In the genomic region with DNA sequence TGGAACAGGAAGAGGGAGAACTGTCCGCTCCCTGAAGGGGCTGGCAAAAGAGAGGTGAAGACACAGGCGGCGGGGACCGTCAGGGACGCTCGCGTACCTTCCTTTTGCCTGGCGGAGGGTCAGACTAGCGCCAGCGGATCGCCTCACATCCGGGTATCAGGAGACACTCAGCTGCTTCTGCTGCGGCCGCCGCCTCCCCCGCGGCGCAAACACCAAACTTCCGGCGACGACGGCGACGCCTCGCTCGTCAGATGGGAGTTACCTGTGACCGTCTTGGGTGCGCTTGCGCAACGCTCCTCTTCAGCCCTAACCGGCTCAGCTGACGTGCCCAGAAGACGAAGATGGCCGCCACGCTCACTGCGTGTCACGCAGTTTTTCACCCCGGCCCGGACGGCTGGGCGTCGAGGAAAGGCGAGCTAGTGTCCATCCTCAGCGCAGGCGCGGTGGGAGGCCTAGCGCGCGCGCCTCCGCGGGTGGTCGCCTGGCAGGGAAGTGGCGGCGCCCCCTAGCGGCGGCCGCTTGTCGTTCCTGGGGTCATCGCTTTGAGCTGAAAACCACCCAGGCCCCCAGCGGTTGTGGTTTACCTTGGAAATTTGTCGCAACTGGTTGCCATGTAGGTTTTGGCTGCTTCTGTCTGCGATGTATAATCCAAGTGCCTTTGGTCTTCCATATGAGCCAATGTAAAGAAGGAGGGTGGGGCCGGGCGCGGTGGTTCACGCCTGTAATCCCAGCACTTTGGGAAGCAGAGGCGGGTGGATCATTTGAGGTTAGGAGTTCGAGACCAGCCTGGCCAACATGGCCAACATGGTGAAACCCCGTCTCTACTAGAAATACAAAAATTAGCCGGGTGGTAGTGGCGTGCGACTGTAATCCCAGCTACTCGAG, we compare ENCODE assay signal across 8 cellular contexts. TPM values are rescaled to one million over a fixed set of nuclear protein-coding genes. Genes with fewer than 3 reads are reported as not detected.
A peak's percentile ranks its signal among the peaks of the same experiment; 100 is the strongest.
DNase-seq lines count a peak whose midpoint lies in the region; ATAC-seq and TF ChIP-seq lines count a peak whose summit lies in the region.

A gene with protein sequence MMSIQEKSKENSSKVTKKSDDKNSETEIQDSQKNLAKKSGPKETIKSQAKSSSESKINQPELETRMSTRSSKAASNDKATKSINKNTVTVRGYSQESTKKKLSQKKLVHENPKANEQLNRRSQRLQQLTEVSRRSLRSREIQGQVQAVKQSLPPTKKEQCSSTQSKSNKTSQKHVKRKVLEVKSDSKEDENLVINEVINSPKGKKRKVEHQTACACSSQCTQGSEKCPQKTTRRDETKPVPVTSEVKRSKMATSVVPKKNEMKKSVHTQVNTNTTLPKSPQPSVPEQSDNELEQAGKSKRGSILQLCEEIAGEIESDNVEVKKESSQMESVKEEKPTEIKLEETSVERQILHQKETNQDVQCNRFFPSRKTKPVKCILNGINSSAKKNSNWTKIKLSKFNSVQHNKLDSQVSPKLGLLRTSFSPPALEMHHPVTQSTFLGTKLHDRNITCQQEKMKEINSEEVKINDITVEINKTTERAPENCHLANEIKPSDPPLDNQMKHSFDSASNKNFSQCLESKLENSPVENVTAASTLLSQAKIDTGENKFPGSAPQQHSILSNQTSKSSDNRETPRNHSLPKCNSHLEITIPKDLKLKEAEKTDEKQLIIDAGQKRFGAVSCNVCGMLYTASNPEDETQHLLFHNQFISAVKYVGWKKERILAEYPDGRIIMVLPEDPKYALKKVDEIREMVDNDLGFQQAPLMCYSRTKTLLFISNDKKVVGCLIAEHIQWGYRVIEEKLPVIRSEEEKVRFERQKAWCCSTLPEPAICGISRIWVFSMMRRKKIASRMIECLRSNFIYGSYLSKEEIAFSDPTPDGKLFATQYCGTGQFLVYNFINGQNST (minus strand): TSS at position 179 of the 885 bp plus-strand sequence. CDS start 25,861 bp downstream, outside the sequence.

- peak within 1 kb of the TSS; percentile 94 for H3K27ac Mint-ChIP-seq in activated CD8-positive, alpha-beta memory T cell treated with anti-CD3 and anti-CD28 coated beads, Interleukin-2, amount 10 ng/mL, durations not matched to agents 7 days and 5 days
- H3K27ac Mint-ChIP-seq in endodermal cell = peak within 1 kb of the TSS; percentile 99

- H3K9ac ChIP-seq in endodermal cell (ENCODE audit: extremely low read depth, low read length, poor library complexity, severe bottlenecking) = peak within 1 kb of the TSS; percentile 79

- H3K27me3 Mint-ChIP-seq in activated CD8-positive, alpha-beta memory T cell treated with anti-CD3 and anti-CD28 coated beads, Interleukin-2, amount 10 ng/mL, durations not matched to agents 7 days and 5 days = no peaks in the 10 kb centered on the region
- H3K27me3 Mint-ChIP-seq in endodermal cell (ENCODE audit: insufficient read depth) = no peaks in the 10 kb centered on the region

- DNase-seq in D341Med (ENCODE audit: low spot score) (peak; percentile 97), HUDEP-2 (lab: John Stamatoyannopoulos, UW; ENCODE audit: unreplicated experiment in 76 of 76) (peak; percentile 52 to 99 (median 94)), NOMO-1 treated with dmso at 0.1 percent for 144 hours (lab: John Stamatoyannopoulos, UW; ENCODE audit: unreplicated experiment) (peak; percentile 98), endodermal cell (peak; percentile 98), mesenteric fat pad (ENCODE audit: low spot score) (peak; percentile 98)
- peak; percentile 98 for DNase-seq in activated CD8-positive, alpha-beta memory T cell treated with anti-CD3 and anti-CD28 coated beads, Interleukin-2, amount 10 ng/mL, durations not matched to agents 7 days and 5 days
- DNase-seq in stimulated activated CD8-positive, alpha-beta memory T cell treated with anti-CD3 and anti-CD28 coated beads, Interleukin-15, amount 100 ng/mL, for 24 hours (ENCODE audit: low read depth) = peak; percentile 83

- peak within 1 kb of the TSS; percentile 92 for H3K27ac ChIP-seq in endodermal cell (ENCODE audit: low read depth, low read length)

- no peaks in the 10 kb centered on the region for H3K9me3 Mint-ChIP-seq in activated CD8-positive, alpha-beta memory T cell treated with anti-CD3 and anti-CD28 coated beads, Interleukin-2, amount 10 ng/mL, durations not matched to agents 7 days and 5 days (ENCODE audit: low read depth)
- H3K9me3 Mint-ChIP-seq in endodermal cell = peaks cover 5% of the 10 kb centered on the region

- peak within 1 kb of the TSS; percentile 90 for H3K4me3 Mint-ChIP-seq in activated CD8-positive, alpha-beta memory T cell treated with anti-CD3 and anti-CD28 coated beads, Interleukin-2, amount 10 ng/mL, durations not matched to agents 7 days and 5 days
- peak within 1 kb of the TSS; percentile 99 for H3K4me3 Mint-ChIP-seq in endodermal cell

- H3K4me1 ChIP-seq in endodermal cell (ENCODE audit: control insufficient read depth, insufficient read depth, low read length) = no peaks in the 10 kb centered on the region

- H3K36me3 Mint-ChIP-seq in activated CD8-positive, alpha-beta memory T cell treated with anti-CD3 and anti-CD28 coated beads, Interleukin-2, amount 10 ng/mL, durations not matched to agents 7 days and 5 days = peaks cover 4% of the 10 kb centered on the region
- H3K36me3 Mint-ChIP-seq in endodermal cell (ENCODE audit: low read depth) = peaks cover 8% of the 10 kb centered on the region

- WGBS in endodermal cell (ENCODE audit: insufficient coverage in 1 of 2, insufficient read length in 1 of 2), 2 experiments = 8 to 10% methylated on average over 47 to 74 of the region's 74 CpGs

- peaks cover 38% of the 10 kb centered on the region for H3K4me1 Mint-ChIP-seq in activated CD8-positive, alpha-beta memory T cell treated with anti-CD3 and anti-CD28 coated beads, Interleukin-2, amount 10 ng/mL, durations not matched to agents 7 days and 5 days
- peaks cover 6% of the 10 kb centered on the region for H3K4me1 Mint-ChIP-seq in endodermal cell

- CTCF ChIA-PET in activated CD8-positive, alpha-beta memory T cell treated with anti-CD3 and anti-CD28 coated beads, Interleukin-2, amount 10 ng/mL, durations not matched to agents 7 days and 5 days (lab: Charles Lee) = interaction anchor here (0.5 to 4.2 kb wide), 37 partner anchors 10 to 1585 kb away, joined by 3 to 113 read pairs (median 4); a partner anchor contains a TSS

- peak within 1 kb of the TSS; percentile 98 for H3K4me3 ChIP-seq in endodermal cell (ENCODE audit: low read length)

- no peaks in the 10 kb centered on the region for H3K27me3 ChIP-seq in endodermal cell (ENCODE audit: control insufficient read depth, insufficient read depth, low read length, poor library complexity, severe bottlenecking)

- ATAC-seq in GM21381 (IDR thresholded peaks at IDR 0.05; ENCODE audit: unreplicated experiment) = peak; percentile 81
- ATAC-seq in activated CD8-positive, alpha-beta memory T cell treated with anti-CD3 and anti-CD28 coated beads, Interleukin-2, amount 10 ng/mL, durations not matched to agents 7 days and 5 days = peak; percentile 90

- peaks cover 7% of the 10 kb centered on the region for H3K36me3 ChIP-seq in endodermal cell (ENCODE audit: control insufficient read depth, insufficient read depth, low read length)

- peaks cover 9% of the 10 kb centered on the region for H3K9me3 ChIP-seq in endodermal cell (ENCODE audit: control insufficient read depth, low read length)

- peak; percentile 99 for TF ChIP-seq CTCF in endodermal cell (conservative IDR thresholded peaks at IDR 0.05)

RNA-seq across cellular contexts. Expression of the gene that starts here (rescaled TPM):
- 10 to 100 TPM; 19.2 to 21.1 TPM for total RNA-seq in activated CD8-positive, alpha-beta memory T cell treated with anti-CD3 and anti-CD28 coated beads, Interleukin-2, amount 10 ng/mL, durations not matched to agents 7 days and 5 days
- total RNA-seq in endodermal cell (10 to 100 TPM; 33.3 to 39.4 TPM), mesenteric fat pad (11.1 TPM)
- polyA plus RNA-seq in endodermal cell (2013, experiment 1 of 2) = 16.7 TPM
- 19.7 TPM for polyA plus RNA-seq in endodermal cell (2013, experiment 2 of 2)

Comparison
In these comparisons a context has a peak if more than half of its experiments do, and no peak if none do; other contexts are left out.
1. Peak in every context shown above with its lines: DNase-seq, ATAC-seq, H3K4me3 ChIP-seq and H3K27ac ChIP-seq.